17 cellular contexts compared by ENCODE assay signal in genomic region chr7:158825628-158826289, GRCh38. TPM values are rescaled to one million over a fixed set of nuclear protein-coding genes. Genes with fewer than 3 reads are reported as not detected.
DNase-seq lines count a peak whose midpoint lies in the region; ATAC-seq, FAIRE-seq and TF ChIP-seq lines count a peak whose summit lies in the region.
"Had no signal": no experiment of that assay in that cellular context is flagged by ENCODE, and none has a peak within 500 bp of the region (broad histone marks: within the 10 kb centered on the region; RNA-seq: fewer than 3 reads in every experiment).

No MANE protein-coding gene starts in this region.

- WGBS in heart left ventricle, 4 donors = 88 to 95% (median 89%) methylated on average over 8 of the region's 8 CpGs
- 84% methylated on average over 8 of the region's 8 CpGs for WGBS in K562 (ENCODE audit: insufficient coverage, low coverage, missing lambda C conversion rate)

- intact Hi-C loops in left ventricle myocardium inferior (cut with micrococcal nuclease) = no loop called here
- intact Hi-C loops in heart left ventricle (cut with DNase I) = loop anchor here in 6 of 10 donors (5.0 to 10.0 kb wide), 5 partner anchors 37 to 128 kb away; partner anchors contain the start of gene NCAPG2 (in 1 of the 6)
- intact Hi-C loops in K562 (cut with micrococcal nuclease) = no loop called here

- in situ Hi-C loops in K562 (cut with MboI) = no loop called here

- peaks cover 69% of the 10 kb centered on the region for H3K4me1 Mint-ChIP-seq in stimulated activated naive CD8-positive, alpha-beta T cell treated with anti-CD3 and anti-CD28 coated beads, Interleukin-15, amount 100 ng/mL, for 72 hours

- no peak overlapping the region for H3K9ac ChIP-seq in K562 (ENCODE audit: insufficient read depth in 1 of 2, low read depth in 2 of 2, low read length in 2 of 2)

- no peak for TF ChIP-seq EP300 in K562 (IDR thresholded peaks at IDR 0.05; ENCODE audit: low read length)

- H3K4me1 ChIP-seq in left ventricle myocardium inferior = peaks cover 93% of the 10 kb centered on the region
- peaks cover 3 to 75% (median 44%) of the 10 kb centered on the region in 12 donors for H3K4me1 ChIP-seq in heart left ventricle
- H3K4me1 ChIP-seq in K562 (replicated peaks in 1 of 2; ENCODE audit: control insufficient read depth in 2 of 2, insufficient read depth in 2 of 2, low read length in 2 of 2) = peaks cover 27 to 30% of the 10 kb centered on the region in 2 experiments

- no peak for DNase-seq in left ventricle myocardium inferior
- no peak for DNase-seq in heart left ventricle
- no peak for DNase-seq in NB4 (ENCODE audit: low read depth)
- DNase-seq in K562 (ENCODE audit: extremely low read depth in 1 of 4, low spot score in 3 of 4) = no peak
- no peak for DNase-seq in stimulated activated naive CD8-positive, alpha-beta T cell treated with anti-CD3 and anti-CD28 coated beads, Interleukin-15, amount 100 ng/mL, for 72 hours
- DNase-seq in NCI-H1417 treated with DMSO at 0.1 percent for 48 hours (lab: John Stamatoyannopoulos, UW) = no peak
- DNase-seq: activated CD4-positive, alpha-beta T cell treated with anti-CD3 and anti-CD28 coated beads, Interleukin-2, amount 50 U/mL, for 1 hour; effector CD4-positive, alpha-beta T cell; H9; hypothalamus; MG63; NCI-H1930; NCI-H510A treated with DMSO at 0.1 percent for 48 hours; SHP77 treated with DMSO at 0.1 percent for 48 hours; T-helper 9 cell had no signal

- peaks cover 21% of the 10 kb centered on the region; the same call in 1 of the 2 replicates for H4K20me1 ChIP-seq in K562 (replicated peaks; ENCODE audit: control insufficient read depth, insufficient read depth, low read length)

- H3K36me3 ChIP-seq in left ventricle myocardium inferior (no peaks in the 10 kb centered on the region), heart left ventricle (peaks cover 0 to 9% (median 0%) of the 10 kb centered on the region in 9 donors), K562 (ENCODE audit: control insufficient read depth, insufficient read depth, low read length) (peaks cover 8% of the 10 kb centered on the region)
- H3K36me3 ChIP-seq: MG63 had no signal

- H3K4me3 Mint-ChIP-seq in stimulated activated naive CD8-positive, alpha-beta T cell treated with anti-CD3 and anti-CD28 coated beads, Interleukin-15, amount 100 ng/mL, for 72 hours = peak overlapping the region; percentile 18 to 29
- H3K4me3 Mint-ChIP-seq: H9 had no signal

- peak; percentile 6 for FAIRE-seq in K562 (lab: Jason Lieb, UNC)

- no peaks in the 10 kb centered on the region for H3K9me3 Mint-ChIP-seq in stimulated activated naive CD8-positive, alpha-beta T cell treated with anti-CD3 and anti-CD28 coated beads, Interleukin-15, amount 100 ng/mL, for 72 hours
- H3K9me3 Mint-ChIP-seq: H9 had no signal

- no peak overlapping the region for H3K27ac Mint-ChIP-seq in stimulated activated naive CD8-positive, alpha-beta T cell treated with anti-CD3 and anti-CD28 coated beads, Interleukin-15, amount 100 ng/mL, for 72 hours
- H3K27ac Mint-ChIP-seq: H9 had no signal

- no peak overlapping the region for H2AFZ ChIP-seq in K562 (ENCODE audit: low read depth, low read length)

- no peak for TF ChIP-seq POLR2A in heart left ventricle (IDR thresholded peaks at IDR 0.05)
- TF ChIP-seq POLR2A in NB4 (IDR thresholded peaks at IDR 0.05; ENCODE audit: extremely low read depth, insufficient read length) = no peak
- no peak for TF ChIP-seq POLR2A in K562 (conservative IDR thresholded peaks at IDR 0.05)

- peak overlapping the region; percentile 100 for H3K27ac ChIP-seq in left ventricle myocardium inferior (replicated peaks)
- peak overlapping the region in 1 of 12 donors; percentile 17 for H3K27ac ChIP-seq in heart left ventricle
- no peak overlapping the region for H3K27ac ChIP-seq in K562 (ENCODE audit: extremely low read depth, low read depth, low read length)

- POLR2A ChIA-PET in K562 (lab: Yijun Ruan, JAX) = interaction anchor here (0.7 to 2.9 kb wide), 4 partner anchors 10 to 32 kb away, joined by 3 to 23 read pairs (median 6); no protein-coding TSS in a partner anchor

- ATAC-seq in heart left ventricle (no peak), K562 (no peak), GM18861 (IDR thresholded peaks at IDR 0.05; ENCODE audit: unreplicated experiment) (no peak), GM18519 (IDR thresholded peaks at IDR 0.05; ENCODE audit: low FRiP score, unreplicated experiment) (no peak)
- ATAC-seq in stimulated activated naive CD8-positive, alpha-beta T cell treated with anti-CD3 and anti-CD28 coated beads, Interleukin-15, amount 100 ng/mL, for 72 hours = no peak

- no peaks in the 10 kb centered on the region for H3K9me3 ChIP-seq in left ventricle myocardium inferior (replicated peaks)
- no peaks in the 10 kb centered on the region for H3K9me3 ChIP-seq in heart left ventricle
- H3K9me3 ChIP-seq in K562 (replicated peaks; ENCODE audit: control insufficient read depth, insufficient read depth, low read depth, low read length) = no peaks in the 10 kb centered on the region
- H3K9me3 ChIP-seq: MG63 had no signal

- TF ChIP-seq RAD21 in K562 (CRISPR knock-in tag; conservative IDR thresholded peaks at IDR 0.05 in 1 of 2, IDR thresholded peaks at IDR 0.05 in 1 of 2) = no peak

- H3K9me1 ChIP-seq in K562 (ENCODE audit: control insufficient read depth, insufficient read depth, low read length) = no peaks in the 10 kb centered on the region

- no peak overlapping the region for H3K4me2 ChIP-seq in K562 (ENCODE audit: insufficient read depth, low read length)

- H3K4me3 ChIP-seq in left ventricle myocardium inferior = no peak overlapping the region
- no peak overlapping the region for H3K4me3 ChIP-seq in heart left ventricle
- peak overlapping the region; percentile 41 for H3K4me3 ChIP-seq in NB4 (ENCODE audit: low read depth, low read length)
- no peak overlapping the region for H3K4me3 ChIP-seq in K562
- H3K4me3 ChIP-seq: MG63 had no signal

- BruUV-seq in K562 (replicated peaks; lab: Mats Ljungman, UMichigan) = no TSS peak

- TF ChIP-seq CTCF in left ventricle myocardium inferior (IDR thresholded peaks at IDR 0.05; ENCODE audit: borderline replicate concordance) = no peak
- TF ChIP-seq CTCF in heart left ventricle (IDR thresholded peaks at IDR 0.05) = no peak
- no peak for TF ChIP-seq CTCF in NB4 (IDR thresholded peaks at IDR 0.05; ENCODE audit: low read depth, low read length)
- TF ChIP-seq CTCF in K562 (IDR thresholded peaks at IDR 0.05 in 2 of 3, conservative IDR thresholded peaks at IDR 0.05 in 1 of 3; ENCODE audit: insufficient read depth in 2 of 3, low read depth in 1 of 3, low read length in 3 of 3) = no peak

- peaks cover 82% of the 10 kb centered on the region for H3K79me2 ChIP-seq in K562 (ENCODE audit: control insufficient read depth, insufficient read depth, low read length)

- CTCF ChIA-PET in K562 (lab: Yijun Ruan, JAX; ENCODE audit: low intra/inter-chr PET ratio) = no interaction called here

- no peaks in the 10 kb centered on the region for H3K27me3 ChIP-seq in left ventricle myocardium inferior (ENCODE audit: low read depth)
- no peaks in the 10 kb centered on the region for H3K27me3 ChIP-seq in heart left ventricle
- H3K27me3 ChIP-seq in K562 (ENCODE audit: control insufficient read depth in 2 of 2, insufficient read depth in 2 of 2, low read length in 2 of 2) = no peaks in the 10 kb centered on the region
- H3K27me3 ChIP-seq: MG63 had no signal

- H3K27me3 Mint-ChIP-seq in stimulated activated naive CD8-positive, alpha-beta T cell treated with anti-CD3 and anti-CD28 coated beads, Interleukin-15, amount 100 ng/mL, for 72 hours = no peaks in the 10 kb centered on the region

RNA-seq across cellular contexts. Expression of gene ESYT2, which starts 3.5 kb away (rescaled TPM):
- total RNA-seq in left ventricle myocardium inferior (41.1 TPM), heart left ventricle (10 to 100 TPM; 42.8 to 91.8 (median 50.9) TPM), K562 (2014; rRNA removed) (64.7 and 68.7 TPM in 2 replicates), K562 (2014; rRNA removed; fragmentation: Illumina TruSeq; extraction: Trizol) (70.9 and 72.5 TPM in 2 replicates), K562 (2015; rRNA removed; fragmentation: Illumina TruSeq; extraction: Trizol) (63.1 and 67.1 TPM in 2 replicates), K562 (2021) (62.4 and 67.5 TPM in 2 replicates)
- polyA plus RNA-seq in heart left ventricle (10 to 100 TPM; 16.2 to 46.4 TPM), K562 (2011; rRNA removed) (57.5 and 86.9 TPM in 2 replicates), K562 (2014; fragmentation: Illumina TruSeq; extraction: Trizol) (55.5 and 58.2 TPM in 2 replicates), K562 (2014; fragmentation: Nextera tagmentation; extraction: Ambion mirVana) (1 to 10 TPM; 5.8 to 8.3 TPM), K562 (2014; rRNA removed) (44.0 and 45.2 TPM in 2 replicates)
- 111 and 160 TPM in 2 replicates for total RNA-seq in K562 (2011; cell fraction: chromatin; rRNA removed; ENCODE audit: low replicate concordance)
- total RNA-seq in K562 (2011; cell fraction: nucleolus; rRNA removed) = 87.6 and 91.1 TPM in 2 replicates
- 118 and 155 TPM in 2 replicates for total RNA-seq in K562 (2011; cell fraction: nucleoplasm; rRNA removed)
- 44.1 and 45.9 TPM in 2 replicates for polyA plus RNA-seq in K562 (2011; cell fraction: cytosol; rRNA removed)
- 43.3 and 60.6 TPM in 2 replicates for polyA plus RNA-seq in K562 (2011; cell fraction: nucleus; rRNA removed)
- 47.5 and 54.2 TPM in 2 replicates for polyA plus RNA-seq in K562 (2012)
- polyA minus RNA-seq in K562 (2011; rRNA and poly(A)+ RNA removed) = 119 and 154 TPM in 2 replicates
- 70.0 and 93.0 TPM in 2 replicates for polyA minus RNA-seq in K562 (2011; cell fraction: cytosol; rRNA and poly(A)+ RNA removed)
- polyA minus RNA-seq in K562 (2011; cell fraction: nucleus; rRNA and poly(A)+ RNA removed) = 35.4 and 43.4 TPM in 2 replicates

RNA-seq across cellular contexts. Expression of gene DYNC2I1, which starts 30.6 kb away (rescaled TPM):
- total RNA-seq in left ventricle myocardium inferior = 31.1 TPM
- total RNA-seq in heart left ventricle = 10 to 100 TPM; 15.1 to 25.7 (median 21.0) TPM
- polyA plus RNA-seq in heart left ventricle = 10 to 100 TPM; 16.2 to 40.9 TPM
- 95.4 and 308 TPM in 2 replicates for total RNA-seq in K562 (2011; cell fraction: chromatin; rRNA removed; ENCODE audit: low replicate concordance)
- total RNA-seq in K562 (2011; cell fraction: nucleolus; rRNA removed) = 44.7 and 52.6 TPM in 2 replicates
- 111 and 142 TPM in 2 replicates for total RNA-seq in K562 (2011; cell fraction: nucleoplasm; rRNA removed)
- total RNA-seq in K562 (2014; rRNA removed) = 24.7 and 28.3 TPM in 2 replicates
- 21.9 and 24.0 TPM in 2 replicates for total RNA-seq in K562 (2014; rRNA removed; fragmentation: Illumina TruSeq; extraction: Trizol)
- total RNA-seq in K562 (2015; rRNA removed; fragmentation: Illumina TruSeq; extraction: Trizol) = 17.7 and 20.6 TPM in 2 replicates
- 23.1 and 27.1 TPM in 2 replicates for total RNA-seq in K562 (2021)
- polyA plus RNA-seq in K562 (2011; rRNA removed) = 33.3 and 37.9 TPM in 2 replicates
- 44.5 and 61.9 TPM in 2 replicates for polyA plus RNA-seq in K562 (2011; cell fraction: cytosol; rRNA removed)
- 138 and 267 TPM in 2 replicates for polyA plus RNA-seq in K562 (2011; cell fraction: nucleus; rRNA removed)
- 27.1 and 46.7 TPM in 2 replicates for polyA plus RNA-seq in K562 (2012)
- polyA plus RNA-seq in K562 (2014; fragmentation: Illumina TruSeq; extraction: Trizol) = 20.3 and 36.5 TPM in 2 replicates
- 1 to 10 TPM; 1.3 to 1.6 TPM for polyA plus RNA-seq in K562 (2014; fragmentation: Nextera tagmentation; extraction: Ambion mirVana)
- 39.3 and 42.5 TPM in 2 replicates for polyA plus RNA-seq in K562 (2014; rRNA removed)
- 42.0 and 45.1 TPM in 2 replicates for polyA minus RNA-seq in K562 (2011; rRNA and poly(A)+ RNA removed)
- 20.7 and 21.2 TPM in 2 replicates for polyA minus RNA-seq in K562 (2011; cell fraction: cytosol; rRNA and poly(A)+ RNA removed)
- polyA minus RNA-seq in K562 (2011; cell fraction: nucleus; rRNA and poly(A)+ RNA removed) = 40.8 and 41.6 TPM in 2 replicates

Comparison
In these comparisons a context has a peak if more than half of its experiments do, and no peak if none do; other contexts are left out.
1. intact Hi-C loops: an anchor here in heart left ventricle (5.0 to 10.0 kb wide); none called in left ventricle myocardium inferior and K562.